In genomic region chr14:81533536-81534343, GRCh38 we compare ENCODE assay signal across 8 cellular contexts. TPM values are rescaled to one million over a fixed set of nuclear protein-coding genes. Genes with fewer than 3 reads are reported as not detected.
A peak's percentile ranks its signal among the peaks of the same experiment; 100 is the strongest.
DNase-seq lines count a peak whose midpoint lies in the region; ATAC-seq lines count a peak whose summit lies in the region.

TSS of gene SEL1L (minus strand) at chr14:81533853. CDS start at chr14:81533744, 109 bp downstream.

- peak within 1 kb of the TSS; percentile 98 for H3K4me3 ChIP-seq in NT2/D1 (ENCODE audit: insufficient read length, low read depth)
- H3K4me3 ChIP-seq in endocrine pancreas (ENCODE audit: control insufficient read depth, insufficient read depth, low read length), result peak within 1 kb of the TSS; percentile 97
- peak within 1 kb of the TSS; percentile 98 for H3K4me3 ChIP-seq in mesenchymal stem cell (ENCODE audit: insufficient read depth in 1 of 2, low read depth in 1 of 2, low read length in 2 of 2)

- WGBS in mesenchymal stem cell, result 2% methylated on average over 50 of the region's 50 CpGs

- H2BK120ac ChIP-seq in mesenchymal stem cell (ENCODE audit: low read depth, low read length), result no peak within 1 kb of the TSS

- H3K27me3 ChIP-seq in NT2/D1 (ENCODE audit: insufficient read depth, insufficient read length), result no peaks in the 10 kb centered on the region
- no peaks in the 10 kb centered on the region for H3K27me3 ChIP-seq in endocrine pancreas (ENCODE audit: control insufficient read depth, insufficient read depth, low read length)
- H3K27me3 ChIP-seq in mesenchymal stem cell (ENCODE audit: control insufficient read depth in 1 of 2, insufficient read depth in 1 of 2, low read length in 2 of 2), result no peaks in the 10 kb centered on the region

- DNase-seq in COR-L47 (lab: John Stamatoyannopoulos, UW) (peak; percentile 99), HUDEP-2 (lab: John Stamatoyannopoulos, UW; ENCODE audit: unreplicated experiment in 76 of 76) (peak; percentile 20 to 99 (median 98)), NT2/D1 (ENCODE audit: low read depth, low spot score) (peak; percentile 97), mesenchymal stem cell (peak; percentile 100)
- peak; percentile 99 for DNase-seq in activated CD8-positive, alpha-beta memory T cell treated with anti-CD3 and anti-CD28 coated beads, Interleukin-2, amount 10 ng/mL, durations not matched to agents 7 days and 5 days
- DNase-seq in stimulated activated CD8-positive, alpha-beta memory T cell treated with anti-CD3 and anti-CD28 coated beads, Interleukin-12 subunit alpha, Interleukin-12 subunit beta, amount 100 ng/mL, for 4 hours (ENCODE audit: low read depth), result peak; percentile 99

- no peak within 1 kb of the TSS for H2BK12ac ChIP-seq in mesenchymal stem cell (ENCODE audit: low read length in 2 of 2)

- H3K4ac ChIP-seq in mesenchymal stem cell (ENCODE audit: low read depth in 1 of 2, low read length in 2 of 2), result peak within 1 kb of the TSS; percentile 73 to 82

- H4K8ac ChIP-seq in mesenchymal stem cell (ENCODE audit: low read length), result peak within 1 kb of the TSS; percentile 78

- ATAC-seq in GM21381 (IDR thresholded peaks at IDR 0.05; ENCODE audit: unreplicated experiment), result peak; percentile 90
- peak; percentile 96 for ATAC-seq in activated CD8-positive, alpha-beta memory T cell treated with anti-CD3 and anti-CD28 coated beads, Interleukin-2, amount 10 ng/mL, durations not matched to agents 7 days and 5 days

- H3K9me3 ChIP-seq in NT2/D1 (ENCODE audit: insufficient read depth, low read length), result peaks cover 11% of the 10 kb centered on the region; the same call in 1 of the 2 replicates
- no peaks in the 10 kb centered on the region for H3K9me3 ChIP-seq in endocrine pancreas (ENCODE audit: control insufficient read depth, low read length)
- peaks cover 2% of the 10 kb centered on the region for H3K9me3 ChIP-seq in mesenchymal stem cell (ENCODE audit: control insufficient read depth, low read length)

- no peak within 1 kb of the TSS for H2BK5ac ChIP-seq in mesenchymal stem cell (ENCODE audit: low read depth, low read length, poor library complexity, severe bottlenecking)

- H4K91ac ChIP-seq in mesenchymal stem cell (ENCODE audit: low read length), result peak within 1 kb of the TSS; percentile 34

- peak within 1 kb of the TSS; percentile 5 to 97 for H3K18ac ChIP-seq in mesenchymal stem cell (ENCODE audit: low read depth in 1 of 2, low read length in 2 of 2)

- CTCF ChIA-PET in activated CD8-positive, alpha-beta memory T cell treated with anti-CD3 and anti-CD28 coated beads, Interleukin-2, amount 10 ng/mL, durations not matched to agents 7 days and 5 days (lab: Charles Lee), result interaction anchor here (1.8 to 2.8 kb wide), 2 partner anchors 11 to 69 kb away, joined by 9 to 13 read pairs; no protein-coding TSS in a partner anchor

- no peak within 1 kb of the TSS for H2AK5ac ChIP-seq in mesenchymal stem cell (ENCODE audit: low read length, severe bottlenecking)

- peaks cover 3% of the 10 kb centered on the region for H3K9me3 Mint-ChIP-seq in activated CD8-positive, alpha-beta memory T cell treated with anti-CD3 and anti-CD28 coated beads, Interleukin-2, amount 10 ng/mL, durations not matched to agents 7 days and 5 days (ENCODE audit: low read depth)

- H3K27ac ChIP-seq in mesenchymal stem cell (ENCODE audit: low read length, poor library complexity, severe bottlenecking), result no peak within 1 kb of the TSS

- no peaks in the 10 kb centered on the region for H3K4me1 ChIP-seq in NT2/D1 (ENCODE audit: insufficient read depth, insufficient read length)
- peaks cover 47% of the 10 kb centered on the region for H3K4me1 ChIP-seq in endocrine pancreas (ENCODE audit: control insufficient read depth, insufficient read depth, low read length)
- H3K4me1 ChIP-seq in mesenchymal stem cell (ENCODE audit: control insufficient read depth, insufficient read depth, low read depth, low read length), result peaks cover 1% of the 10 kb centered on the region

- peak within 1 kb of the TSS; percentile 86 for H3K4me2 ChIP-seq in mesenchymal stem cell (ENCODE audit: low read length, poor library complexity, severe bottlenecking)

- peak within 1 kb of the TSS; percentile 92 for H3K4me3 Mint-ChIP-seq in activated CD8-positive, alpha-beta memory T cell treated with anti-CD3 and anti-CD28 coated beads, Interleukin-2, amount 10 ng/mL, durations not matched to agents 7 days and 5 days

- peaks cover 4% of the 10 kb centered on the region for H3K36me3 ChIP-seq in NT2/D1 (ENCODE audit: insufficient read depth, insufficient read length, low read length)
- no peaks in the 10 kb centered on the region for H3K36me3 ChIP-seq in endocrine pancreas (ENCODE audit: control insufficient read depth, insufficient read depth, low read length)
- H3K36me3 ChIP-seq in mesenchymal stem cell (ENCODE audit: control insufficient read depth in 1 of 2, insufficient read depth in 2 of 2, low read depth in 1 of 2, low read length in 2 of 2), result peaks cover 0 to 3% of the 10 kb centered on the region in 2 experiments

- peaks cover 42% of the 10 kb centered on the region for H3K4me1 Mint-ChIP-seq in activated CD8-positive, alpha-beta memory T cell treated with anti-CD3 and anti-CD28 coated beads, Interleukin-2, amount 10 ng/mL, durations not matched to agents 7 days and 5 days

- H2BK15ac ChIP-seq in mesenchymal stem cell (ENCODE audit: low read depth, poor library complexity, severe bottlenecking), result no peak within 1 kb of the TSS

- peak within 1 kb of the TSS in 1 of 2 experiments; percentile 42 for H3K23ac ChIP-seq in mesenchymal stem cell (ENCODE audit: low read length in 2 of 2)

- H3K9ac ChIP-seq in NT2/D1 (ENCODE audit: insufficient read length, low read depth) (peak within 1 kb of the TSS; percentile 91), endocrine pancreas (ENCODE audit: control insufficient read depth, insufficient read depth, low read length) (peak within 1 kb of the TSS; percentile 98), mesenchymal stem cell (ENCODE audit: low read length) (peak within 1 kb of the TSS; percentile 95)

- peaks cover 5% of the 10 kb centered on the region for H3K36me3 Mint-ChIP-seq in activated CD8-positive, alpha-beta memory T cell treated with anti-CD3 and anti-CD28 coated beads, Interleukin-2, amount 10 ng/mL, durations not matched to agents 7 days and 5 days

- H3K14ac ChIP-seq in mesenchymal stem cell (ENCODE audit: low read length in 2 of 2), result peak within 1 kb of the TSS in 1 of 2 experiments; percentile 57

- peaks cover 3% of the 10 kb centered on the region for H3K79me1 ChIP-seq in mesenchymal stem cell (replicated peaks; ENCODE audit: low read length, poor library complexity, severe bottlenecking)

- H3K27me3 Mint-ChIP-seq in activated CD8-positive, alpha-beta memory T cell treated with anti-CD3 and anti-CD28 coated beads, Interleukin-2, amount 10 ng/mL, durations not matched to agents 7 days and 5 days, result peaks cover under 1% of the 10 kb centered on the region

- H2AFZ ChIP-seq in mesenchymal stem cell (ENCODE audit: low read depth, low read length), result peak within 1 kb of the TSS; percentile 68

- peak within 1 kb of the TSS; percentile 85 for H3K27ac Mint-ChIP-seq in activated CD8-positive, alpha-beta memory T cell treated with anti-CD3 and anti-CD28 coated beads, Interleukin-2, amount 10 ng/mL, durations not matched to agents 7 days and 5 days

RNA-seq across cellular contexts. Expression of gene SEL1L, which starts in this region (rescaled TPM):
- 10 to 100 TPM; 59.0 to 65.3 TPM for total RNA-seq in activated CD8-positive, alpha-beta memory T cell treated with anti-CD3 and anti-CD28 coated beads, Interleukin-2, amount 10 ng/mL, durations not matched to agents 7 days and 5 days
- polyA plus RNA-seq in mesenchymal stem cell (2013, experiment 1 of 2), result 57.8 TPM
- 58.9 TPM for polyA plus RNA-seq in mesenchymal stem cell (2013, experiment 2 of 2)
